10 cellular contexts compared by ENCODE assay signal in the genomic region with DNA sequence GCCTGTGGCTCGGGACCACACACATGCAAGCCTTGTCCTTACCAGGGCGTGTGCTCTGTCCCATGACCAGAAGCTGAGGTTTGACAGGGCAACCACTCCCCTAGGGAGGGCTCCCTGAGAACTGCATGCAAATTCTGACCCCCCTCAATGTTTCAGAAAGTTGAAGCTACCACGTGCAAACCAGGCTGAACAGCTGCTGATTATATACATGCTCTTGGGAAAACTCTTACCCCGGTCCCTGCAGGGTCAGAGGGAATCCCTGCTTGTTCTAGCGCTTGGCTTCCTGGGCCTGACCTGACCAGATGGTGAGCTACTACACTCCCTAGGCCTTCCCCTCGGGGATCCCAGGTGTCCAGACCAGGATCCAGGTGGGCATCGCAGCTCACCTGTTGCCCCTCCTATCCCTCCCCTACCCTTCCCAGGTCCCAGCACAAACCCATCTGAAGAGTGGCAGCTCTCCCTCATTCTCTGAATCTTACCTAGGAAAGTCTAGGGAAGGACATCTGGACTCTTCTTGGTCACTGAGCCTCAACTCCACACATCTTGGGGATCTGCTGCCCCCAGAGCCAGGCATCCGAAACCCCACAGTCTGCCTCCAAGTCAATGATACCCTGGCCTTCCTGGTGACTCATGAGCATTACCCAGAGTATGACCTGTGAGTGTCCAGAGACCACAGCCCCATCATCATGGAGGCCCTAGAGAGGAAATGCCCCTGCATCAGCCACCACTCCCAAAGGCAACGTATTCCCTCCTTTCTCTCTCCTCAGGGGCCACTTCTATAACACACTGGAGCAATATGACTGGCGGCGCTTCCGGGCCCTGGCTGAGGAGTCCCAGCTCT.
DNase-seq lines count a peak whose midpoint lies in the region; ATAC-seq lines count a peak whose summit lies in the region.
"Had no signal": no experiment of that assay in that cellular context is flagged by ENCODE, and none has a peak within 500 bp of the region (broad histone marks: within the 10 kb centered on the region; RNA-seq: fewer than 3 reads in every experiment).

No MANE protein-coding gene starts in this region.

- no peak overlapping the region for H3K4me3 Mint-ChIP-seq in activated CD8-positive, alpha-beta memory T cell treated with anti-CD3 and anti-CD28 coated beads, Interleukin-2, amount 10 ng/mL, durations not matched to agents 7 days and 5 days
- no peak overlapping the region for H3K4me3 Mint-ChIP-seq in activated CD4-positive, alpha-beta T cell treated with anti-CD3 and anti-CD28 coated beads, Interleukin-2, amount 10 ng/mL, durations not matched to agents 7 days and 5 days
- H3K4me3 Mint-ChIP-seq: central memory CD8-positive, alpha-beta T cell had no signal

- no peak for ATAC-seq in activated CD8-positive, alpha-beta memory T cell treated with anti-CD3 and anti-CD28 coated beads, Interleukin-2, amount 10 ng/mL, durations not matched to agents 7 days and 5 days
- peak; percentile 92 for ATAC-seq in HG02678 (IDR thresholded peaks at IDR 0.05; ENCODE audit: unreplicated experiment)
- peak; percentile 74 for ATAC-seq in HG03571 (IDR thresholded peaks at IDR 0.05; ENCODE audit: unreplicated experiment)

- no peaks in the 10 kb centered on the region for H3K9me3 Mint-ChIP-seq in activated CD8-positive, alpha-beta memory T cell treated with anti-CD3 and anti-CD28 coated beads, Interleukin-2, amount 10 ng/mL, durations not matched to agents 7 days and 5 days (ENCODE audit: low read depth)
- H3K9me3 Mint-ChIP-seq in activated CD4-positive, alpha-beta T cell treated with anti-CD3 and anti-CD28 coated beads, Interleukin-2, amount 10 ng/mL, durations not matched to agents 7 days and 5 days = no peaks in the 10 kb centered on the region
- H3K9me3 Mint-ChIP-seq: central memory CD8-positive, alpha-beta T cell had no signal

- H3K27me3 Mint-ChIP-seq in activated CD8-positive, alpha-beta memory T cell treated with anti-CD3 and anti-CD28 coated beads, Interleukin-2, amount 10 ng/mL, durations not matched to agents 7 days and 5 days = peaks cover 6% of the 10 kb centered on the region
- no peaks in the 10 kb centered on the region for H3K27me3 Mint-ChIP-seq in activated CD4-positive, alpha-beta T cell treated with anti-CD3 and anti-CD28 coated beads, Interleukin-2, amount 10 ng/mL, durations not matched to agents 7 days and 5 days

- H3K27ac ChIP-seq in substantia nigra (ENCODE audit: low read depth, low read length, poor library complexity, severe bottlenecking) = peak overlapping the region; percentile 95
- H3K27ac ChIP-seq: 22Rv1 had no signal

- CTCF ChIA-PET in activated CD8-positive, alpha-beta memory T cell treated with anti-CD3 and anti-CD28 coated beads, Interleukin-2, amount 10 ng/mL, durations not matched to agents 7 days and 5 days (lab: Charles Lee) = interaction anchor here (0.7 to 1.1 kb wide), 3 partner anchors 22 to 168 kb away, joined by 3 read pairs; no protein-coding TSS in a partner anchor
- CTCF ChIA-PET in activated CD4-positive, alpha-beta T cell treated with anti-CD3 and anti-CD28 coated beads, Interleukin-2, amount 10 ng/mL, durations not matched to agents 7 days and 5 days (lab: Charles Lee) = interaction anchor here (1.0 to 1.4 kb wide), 2 partner anchors 11 to 25 kb away, joined by 3 read pairs; no protein-coding TSS in a partner anchor

- peaks cover 14% of the 10 kb centered on the region for H3K4me1 Mint-ChIP-seq in activated CD8-positive, alpha-beta memory T cell treated with anti-CD3 and anti-CD28 coated beads, Interleukin-2, amount 10 ng/mL, durations not matched to agents 7 days and 5 days
- H3K4me1 Mint-ChIP-seq in activated CD4-positive, alpha-beta T cell treated with anti-CD3 and anti-CD28 coated beads, Interleukin-2, amount 10 ng/mL, durations not matched to agents 7 days and 5 days = peaks cover 15% of the 10 kb centered on the region

- no peaks in the 10 kb centered on the region for H3K36me3 Mint-ChIP-seq in activated CD8-positive, alpha-beta memory T cell treated with anti-CD3 and anti-CD28 coated beads, Interleukin-2, amount 10 ng/mL, durations not matched to agents 7 days and 5 days
- H3K36me3 Mint-ChIP-seq in activated CD4-positive, alpha-beta T cell treated with anti-CD3 and anti-CD28 coated beads, Interleukin-2, amount 10 ng/mL, durations not matched to agents 7 days and 5 days (ENCODE audit: low read depth) = no peaks in the 10 kb centered on the region

- peak; percentile 35 for DNase-seq in activated CD8-positive, alpha-beta memory T cell treated with anti-CD3 and anti-CD28 coated beads for 24 hours
- no peak for DNase-seq in activated CD8-positive, alpha-beta memory T cell treated with anti-CD3 and anti-CD28 coated beads, Interleukin-2, amount 10 ng/mL, durations not matched to agents 7 days and 5 days
- DNase-seq in substantia nigra (lab: John Stamatoyannopoulos, UW) = no peak
- no peak for DNase-seq in NCI-H82 treated with DMSO at 0.1 percent for 48 hours (lab: John Stamatoyannopoulos, UW; ENCODE audit: unreplicated experiment)
- no peak for DNase-seq in activated CD4-positive, alpha-beta T cell treated with anti-CD3 and anti-CD28 coated beads, Interleukin-2, amount 10 ng/mL, durations not matched to agents 7 days and 5 days
- DNase-seq in COR-L47 (lab: John Stamatoyannopoulos, UW) = no peak

- H3K27ac Mint-ChIP-seq in activated CD8-positive, alpha-beta memory T cell treated with anti-CD3 and anti-CD28 coated beads, Interleukin-2, amount 10 ng/mL, durations not matched to agents 7 days and 5 days = no peak overlapping the region
- no peak overlapping the region for H3K27ac Mint-ChIP-seq in activated CD4-positive, alpha-beta T cell treated with anti-CD3 and anti-CD28 coated beads, Interleukin-2, amount 10 ng/mL, durations not matched to agents 7 days and 5 days

- POLR2A ChIA-PET in activated CD4-positive, alpha-beta T cell treated with anti-CD3 and anti-CD28 coated beads, Interleukin-2, amount 10 ng/mL, durations not matched to agents 7 days and 5 days (lab: Charles Lee) = interaction anchor here (0.6 kb wide), 1 partner anchor 203 kb away, joined by 4 read pairs; no protein-coding TSS in a partner anchor
